8 cellular contexts compared by ENCODE assay signal in the genomic region with DNA sequence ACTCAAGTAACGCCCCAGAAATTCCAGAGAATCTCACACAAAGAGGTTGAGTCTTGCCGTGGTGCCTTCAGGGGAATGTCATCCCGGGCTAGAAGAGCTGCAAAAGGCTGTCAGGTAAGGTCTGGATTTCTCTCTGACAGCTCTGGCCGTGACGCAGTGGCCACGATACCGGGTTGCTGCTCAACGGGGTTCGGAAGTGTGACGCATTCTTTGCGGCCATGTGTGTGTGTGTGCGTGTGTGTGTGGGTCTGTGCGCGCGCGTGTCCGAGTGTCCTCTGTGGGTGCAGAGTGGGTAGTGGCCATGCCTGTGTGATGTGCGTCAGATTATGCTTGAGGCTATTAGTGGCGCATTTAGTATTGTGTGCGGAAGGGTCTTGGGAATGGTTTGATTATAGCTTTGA. TPM values are rescaled to one million over a fixed set of nuclear protein-coding genes. Genes with fewer than 3 reads are reported as not detected.
A peak's percentile ranks its signal among the peaks of the same experiment; 100 is the strongest.
DNase-seq lines count a peak whose midpoint lies in the region; ATAC-seq and TF ChIP-seq lines count a peak whose summit lies in the region.

No MANE protein-coding gene starts in this region.

- H3K4me3 ChIP-seq in body of pancreas (peak overlapping the region; percentile 44 to 58), kidney epithelial cell (ENCODE audit: low read depth, low read length) (peak overlapping the region; percentile 60)

- WGBS in body of pancreas, 2 donors = 0 to 2% methylated on average over 4 to 20 of the region's 20 CpGs

- intact Hi-C loops in body of pancreas (cut with DNase I) = loop anchor here (10.0 kb wide), 1 partner anchor 60 kb away; the partner anchor contains the start of gene ZFP30

- peak; percentile 19 for ATAC-seq in HG03196 (IDR thresholded peaks at IDR 0.05; ENCODE audit: unreplicated experiment)
- ATAC-seq in body of pancreas = peak; percentile 54

- H3K27ac ChIP-seq in body of pancreas = peak overlapping the region; percentile 88 to 97 (median 95)

- H3K9me3 ChIP-seq in body of pancreas = peaks cover 0 to 6% (median 0%) of the 10 kb centered on the region in 3 donors

- H3K27me3 ChIP-seq in body of pancreas = no peaks in the 10 kb centered on the region
- H3K27me3 ChIP-seq in kidney epithelial cell (ENCODE audit: control insufficient read depth, insufficient read depth, low read length) = no peaks in the 10 kb centered on the region

- H3K36me3 ChIP-seq in body of pancreas (replicated peaks in 1 of 2; ENCODE audit: insufficient read depth in 1 of 2, low read depth in 2 of 2) (peaks cover 0 to 8% of the 10 kb centered on the region in 2 donors), kidney epithelial cell (ENCODE audit: control insufficient read depth, insufficient read depth, low read length) (no peaks in the 10 kb centered on the region)

- peak in 1 of 3 donors; percentile 28 for TF ChIP-seq POLR2A in body of pancreas (IDR thresholded peaks at IDR 0.05)

- peaks cover 20% of the 10 kb centered on the region for H3K4me1 ChIP-seq in body of pancreas

- DNase-seq in NCI-H2081 (lab: John Stamatoyannopoulos, UW) = peak; percentile 50 to 75
- DNase-seq in NCI-H2081 treated with DMSO at 0.1 percent for 48 hours (lab: John Stamatoyannopoulos, UW) = no peak
- DNase-seq in T-helper 22 cell (ENCODE audit: low read depth) = peak; percentile 53
- DNase-seq in body of pancreas = peak; percentile 63 to 72 (median 68)
- no peak for DNase-seq in kidney epithelial cell (ENCODE audit: low read depth)
- peak in 3 of 4 experiments; percentile 2 to 38 (median 18) for DNase-seq in stimulated activated CD4-positive, alpha-beta T cell treated with anti-CD3 and anti-CD28 coated beads, Interleukin-1b, Interleukin-23, amount 100 ng/mL, for 24 hours (ENCODE audit: low read depth in 4 of 4, low spot score in 1 of 4)
- DNase-seq in NCI-H82 treated with DMSO at 0.1 percent for 48 hours (lab: John Stamatoyannopoulos, UW; ENCODE audit: unreplicated experiment) = no peak

- TF ChIP-seq CTCF in body of pancreas (IDR thresholded peaks at IDR 0.05) (no peak), kidney epithelial cell (IDR thresholded peaks at IDR 0.05; ENCODE audit: insufficient read depth, low read length, poor library complexity, severe bottlenecking) (no peak)

RNA-seq across cellular contexts. Expression of gene ZNF540, which starts 0.3 kb away (rescaled TPM):
- 1 to 10 TPM; 2.6 to 6.5 TPM for total RNA-seq in body of pancreas
- 0.58 and 1.7 TPM in 2 replicates for total RNA-seq in kidney epithelial cell

RNA-seq across cellular contexts. Expression of gene ZNF571, which starts 0.4 kb away (rescaled TPM):
- total RNA-seq in body of pancreas (1 to 10 TPM; 1.6 to 2.6 TPM), kidney epithelial cell (2.7 and 3.3 TPM in 2 replicates)

Comparison
In these comparisons a context has a peak if more than half of its experiments do, and no peak if none do; other contexts are left out.
1. DNase-seq: peak in NCI-H2081 (2 of 2), T-helper 22 cell (single experiment), body of pancreas (4 of 4) and stimulated activated CD4-positive, alpha-beta T cell treated with anti-CD3 and anti-CD28 coated beads, Interleukin-1b, Interleukin-23, amount 100 ng/mL, for 24 hours (3 of 4); none in NCI-H2081 treated with DMSO at 0.1 percent for 48 hours (single experiment), kidney epithelial cell (single experiment) and NCI-H82 treated with DMSO at 0.1 percent for 48 hours (single experiment).